Comparison of ENCODE assay signal across 11 cellular contexts in the genomic region with DNA sequence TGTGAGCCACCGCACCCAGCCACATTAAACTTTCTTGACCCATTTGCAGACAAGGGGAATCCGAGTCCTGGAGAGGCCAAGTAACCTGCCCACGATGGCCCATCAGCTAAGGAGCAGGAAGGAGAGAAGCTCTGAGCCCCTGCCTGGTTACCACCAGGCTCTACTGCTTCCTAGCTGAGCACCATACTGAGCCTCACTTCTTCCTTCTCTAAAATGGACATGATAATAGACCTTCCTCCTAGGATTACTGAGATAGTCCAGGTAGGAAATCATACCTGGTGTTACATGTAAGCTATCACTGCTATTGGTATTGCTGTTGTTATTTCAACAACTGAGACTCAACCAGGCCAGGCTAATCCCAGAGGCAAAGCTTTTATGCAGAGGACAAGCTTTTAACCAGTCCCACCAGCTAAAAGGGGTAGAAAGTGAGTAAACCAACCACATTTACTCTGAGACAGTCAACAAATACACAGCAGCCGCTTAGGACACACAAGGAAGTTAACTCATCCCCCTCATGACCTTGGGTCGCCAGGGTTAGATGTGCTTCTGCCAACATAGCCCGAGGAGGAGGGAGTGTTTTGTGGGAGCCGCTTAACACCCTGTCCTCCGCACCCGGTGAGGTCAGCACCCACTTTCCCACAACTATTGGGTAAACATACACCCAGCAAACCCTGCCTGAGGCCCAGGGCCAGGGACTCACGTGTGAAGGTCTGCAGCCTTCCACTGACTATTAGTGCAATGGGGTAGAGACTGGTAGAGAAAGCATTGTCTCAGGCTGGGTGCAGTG. TPM values are rescaled to one million over a fixed set of nuclear protein-coding genes. Genes with fewer than 3 reads are reported as not detected.
DNase-seq lines count a peak whose midpoint lies in the region; ATAC-seq and TF ChIP-seq lines count a peak whose summit lies in the region.
"Had no signal": no experiment of that assay in that cellular context is flagged by ENCODE, and none has a peak within 500 bp of the region (broad histone marks: within the 10 kb centered on the region; RNA-seq: fewer than 3 reads in every experiment).

No MANE protein-coding gene starts in this region.

- TF ChIP-seq CTCF in neutrophil (IDR thresholded peaks at IDR 0.05): no peak

- H3K4me1 Mint-ChIP-seq in dendritic cell treated with granulocyte-macrophage colony-stimulating factor and Interleukin-4, amounts not matched to agents 40 ng/mL and 50 ng/mL, for 4 days (ENCODE audit: low read depth): peaks cover 54% of the 10 kb centered on the region

- DNase-seq in ELR (ENCODE audit: low read depth) (peak; percentile 98), NK-92 (lab: John Stamatoyannopoulos, UW; ENCODE audit: unreplicated experiment) (no peak), SHP77 treated with DMSO at 0.1 percent for 48 hours (lab: John Stamatoyannopoulos, UW) (no peak)
- no peak for DNase-seq in activated T-cell treated with anti-CD3 and anti-CD28 coated beads, Interleukin-2, amount 50 U/mL, for 48 hours
- DNase-seq: activated CD8-positive, alpha-beta memory T cell treated with anti-CD3 and anti-CD28 coated beads, Interleukin-2, amount 10 ng/mL, durations not matched to agents 7 days and 5 days; NCI-H1436 treated with DMSO at 0.1 percent for 48 hours had no signal

- H3K27me3 ChIP-seq in neutrophil: no peaks in the 10 kb centered on the region

- H3K4me3 Mint-ChIP-seq in dendritic cell treated with granulocyte-macrophage colony-stimulating factor and Interleukin-4, amounts not matched to agents 40 ng/mL and 50 ng/mL, for 4 days: no peak overlapping the region
- H3K4me3 Mint-ChIP-seq: activated CD8-positive, alpha-beta memory T cell treated with anti-CD3 and anti-CD28 coated beads, Interleukin-2, amount 10 ng/mL, durations not matched to agents 7 days and 5 days; neural crest cell had no signal

- H3K27ac Mint-ChIP-seq in dendritic cell treated with granulocyte-macrophage colony-stimulating factor and Interleukin-4, amounts not matched to agents 40 ng/mL and 50 ng/mL, for 4 days: peak overlapping the region; percentile 62
- H3K27ac Mint-ChIP-seq: activated CD8-positive, alpha-beta memory T cell treated with anti-CD3 and anti-CD28 coated beads, Interleukin-2, amount 10 ng/mL, durations not matched to agents 7 days and 5 days had no signal

- intact Hi-C loops in dendritic cell treated with granulocyte-macrophage colony-stimulating factor and Interleukin-4, amounts not matched to agents 40 ng/mL and 50 ng/mL, for 4 days (cut with micrococcal nuclease): no loop called here

- peaks cover 58 to 65% of the 10 kb centered on the region in 2 experiments for H3K4me1 ChIP-seq in neutrophil (ENCODE audit: control insufficient read depth in 1 of 2, insufficient read depth in 1 of 2, low read depth in 1 of 2, low read length in 1 of 2)

- H3K9me3 Mint-ChIP-seq in dendritic cell treated with granulocyte-macrophage colony-stimulating factor and Interleukin-4, amounts not matched to agents 40 ng/mL and 50 ng/mL, for 4 days: no peaks in the 10 kb centered on the region
- H3K9me3 Mint-ChIP-seq: neural crest cell had no signal

- ATAC-seq in GM21619 (IDR thresholded peaks at IDR 0.05; ENCODE audit: unreplicated experiment): no peak
- ATAC-seq: activated CD8-positive, alpha-beta memory T cell treated with anti-CD3 and anti-CD28 coated beads, Interleukin-2, amount 10 ng/mL, durations not matched to agents 7 days and 5 days had no signal

- peaks cover 22% of the 10 kb centered on the region for H3K36me3 ChIP-seq in neutrophil

- H3K9me3 ChIP-seq in neutrophil: no peaks in the 10 kb centered on the region

- peak overlapping the region; percentile 92 for H3K27ac ChIP-seq in neutrophil

- H3K36me3 Mint-ChIP-seq in dendritic cell treated with granulocyte-macrophage colony-stimulating factor and Interleukin-4, amounts not matched to agents 40 ng/mL and 50 ng/mL, for 4 days (ENCODE audit: low read depth): no peaks in the 10 kb centered on the region
- H3K36me3 Mint-ChIP-seq: activated CD8-positive, alpha-beta memory T cell treated with anti-CD3 and anti-CD28 coated beads, Interleukin-2, amount 10 ng/mL, durations not matched to agents 7 days and 5 days had no signal

- peaks cover 4% of the 10 kb centered on the region for H3K27me3 Mint-ChIP-seq in dendritic cell treated with granulocyte-macrophage colony-stimulating factor and Interleukin-4, amounts not matched to agents 40 ng/mL and 50 ng/mL, for 4 days

- peak overlapping the region in 1 of 2 experiments; percentile 28 for H3K4me3 ChIP-seq in neutrophil (ENCODE audit: low read depth in 1 of 2, low read length in 1 of 2)

TF ChIP-seq in PFSK-1, 5 proteins besides CTCF, POLR2A, EP300 and RAD21:
- TF ChIP-seq POLR2AphosphoS5 (IDR thresholded peaks at IDR 0.05; ENCODE audit: low read depth, low read length): no peak
- peak; percentile 44 for TF ChIP-seq FOXP2 (optimal IDR thresholded peaks at IDR 0.05; ENCODE audit: borderline replicate concordance, extremely low read depth, extremely low read length, insufficient read depth)
- TF ChIP-seq, protein P1, sequence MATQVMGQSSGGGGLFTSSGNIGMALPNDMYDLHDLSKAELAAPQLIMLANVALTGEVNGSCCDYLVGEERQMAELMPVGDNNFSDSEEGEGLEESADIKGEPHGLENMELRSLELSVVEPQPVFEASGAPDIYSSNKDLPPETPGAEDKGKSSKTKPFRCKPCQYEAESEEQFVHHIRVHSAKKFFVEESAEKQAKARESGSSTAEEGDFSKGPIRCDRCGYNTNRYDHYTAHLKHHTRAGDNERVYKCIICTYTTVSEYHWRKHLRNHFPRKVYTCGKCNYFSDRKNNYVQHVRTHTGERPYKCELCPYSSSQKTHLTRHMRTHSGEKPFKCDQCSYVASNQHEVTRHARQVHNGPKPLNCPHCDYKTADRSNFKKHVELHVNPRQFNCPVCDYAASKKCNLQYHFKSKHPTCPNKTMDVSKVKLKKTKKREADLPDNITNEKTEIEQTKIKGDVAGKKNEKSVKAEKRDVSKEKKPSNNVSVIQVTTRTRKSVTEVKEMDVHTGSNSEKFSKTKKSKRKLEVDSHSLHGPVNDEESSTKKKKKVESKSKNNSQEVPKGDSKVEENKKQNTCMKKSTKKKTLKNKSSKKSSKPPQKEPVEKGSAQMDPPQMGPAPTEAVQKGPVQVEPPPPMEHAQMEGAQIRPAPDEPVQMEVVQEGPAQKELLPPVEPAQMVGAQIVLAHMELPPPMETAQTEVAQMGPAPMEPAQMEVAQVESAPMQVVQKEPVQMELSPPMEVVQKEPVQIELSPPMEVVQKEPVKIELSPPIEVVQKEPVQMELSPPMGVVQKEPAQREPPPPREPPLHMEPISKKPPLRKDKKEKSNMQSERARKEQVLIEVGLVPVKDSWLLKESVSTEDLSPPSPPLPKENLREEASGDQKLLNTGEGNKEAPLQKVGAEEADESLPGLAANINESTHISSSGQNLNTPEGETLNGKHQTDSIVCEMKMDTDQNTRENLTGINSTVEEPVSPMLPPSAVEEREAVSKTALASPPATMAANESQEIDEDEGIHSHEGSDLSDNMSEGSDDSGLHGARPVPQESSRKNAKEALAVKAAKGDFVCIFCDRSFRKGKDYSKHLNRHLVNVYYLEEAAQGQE (IDR thresholded peaks at IDR 0.05; ENCODE audit: insufficient read depth in 1 of 2, low read depth in 2 of 2, low read length in 2 of 2): no peak
- TF ChIP-seq TAF1 (IDR thresholded peaks at IDR 0.05; ENCODE audit: borderline replicate concordance, insufficient read depth, low read length): no peak
- no peak for TF ChIP-seq SIN3A (IDR thresholded peaks at IDR 0.05; ENCODE audit: borderline replicate concordance, insufficient read depth, low read length)

RNA-seq across cellular contexts. Expression of a gene that starts 20.6 kb away (rescaled TPM):
- polyA plus RNA-seq in PFSK-1 (2012; ENCODE audit: insufficient read length, low read depth): 18.0 TPM

RNA-seq across cellular contexts. Expression of a gene that starts 29.5 kb away (rescaled TPM):
- polyA plus RNA-seq in PFSK-1 (2012; ENCODE audit: insufficient read length, low read depth): 32.0 TPM

RNA-seq across cellular contexts. Expression of a gene that starts 50.5 kb away (rescaled TPM):
- polyA plus RNA-seq in PFSK-1 (2012; ENCODE audit: insufficient read length, low read depth): 31.4 TPM
